Comparison of ENCODE assay signal across 26 cellular contexts in genomic region chr18:29436459-29436858, GRCh38.
DNase-seq lines count a peak whose midpoint lies in the region; ATAC-seq and TF ChIP-seq lines count a peak whose summit lies in the region.
"Had no signal": no experiment of that assay in that cellular context is flagged by ENCODE, and none has a peak within 500 bp of the region (broad histone marks: within the 10 kb centered on the region; RNA-seq: fewer than 3 reads in every experiment).

No MANE protein-coding gene starts in this region.

- H3K27me3 ChIP-seq in GM23338 (ENCODE audit: insufficient read depth) (no peaks in the 10 kb centered on the region), MM.1S (replicated peaks; ENCODE audit: insufficient read depth, low read length) (no peaks in the 10 kb centered on the region), mesendoderm (ENCODE audit: insufficient read depth, low read length, poor library complexity) (no peaks in the 10 kb centered on the region)
- H3K27me3 ChIP-seq: upper lobe of right lung had no signal

- no peak overlapping the region for H4K5ac ChIP-seq in mesendoderm (ENCODE audit: low read length)

- H3K4me1 Mint-ChIP-seq in GM23338 (no peaks in the 10 kb centered on the region; the same call in 2 of the 3 replicates), chondrocyte (ENCODE audit: low read depth) (peaks cover 3% of the 10 kb centered on the region)
- H3K4me1 Mint-ChIP-seq in effector memory CD8-positive, alpha-beta T cell (ENCODE audit: low read depth in 2 of 2), result no peaks in the 10 kb centered on the region
- H3K4me1 Mint-ChIP-seq: activated naive CD8-positive, alpha-beta T cell treated with anti-CD3 and anti-CD28 coated beads for 36 hours; CD4-positive, CD25-positive, alpha-beta regulatory T cell; T-helper 17 cell had no signal

- DNase-seq in GM23338 (ENCODE audit: low spot score) (peak; percentile 15), MM.1S (no peak), chondrocyte (ENCODE audit: low spot score) (no peak), mesendoderm (peak; percentile 16), T-helper 1 cell (no peak), coronary artery (ENCODE audit: low spot score) (no peak)
- no peak for DNase-seq in effector memory CD8-positive, alpha-beta T cell
- DNase-seq: activated CD4-positive, alpha-beta T cell treated with anti-CD3 and anti-CD28 coated beads for 1 hour; activated CD8-positive, alpha-beta T cell treated with anti-CD3 and anti-CD28 coated beads, Interleukin-2, amount 10 ng/mL, durations not matched to agents 7 days and 5 days; activated naive CD8-positive, alpha-beta T cell treated with anti-CD3 and anti-CD28 coated beads for 36 hours; aorta; CD4-positive, CD25-positive, alpha-beta regulatory T cell; central memory CD4-positive, alpha-beta T cell; head of caudate nucleus; kidney glomerular epithelial cell; NCI-H1048; NCI-H187; NCI-H526 treated with DMSO at 0.1 percent for 48 hours; SK-N-SH; stimulated activated CD4-positive, alpha-beta T cell treated with anti-CD3 and anti-CD28 coated beads, Interleukin-12 subunit alpha, Interleukin-12 subunit beta, amount 100 ng/mL, for 4 hours; stimulated activated CD4-positive, alpha-beta T cell treated with anti-CD3 and anti-CD28 coated beads, Interleukin-4, amount 100 ng/mL, for 1 hour; substantia nigra; T-helper 17 cell; upper lobe of right lung had no signal

- no peak for ATAC-seq in GM23338
- ATAC-seq in effector memory CD8-positive, alpha-beta T cell (replicated peaks), result no peak
- ATAC-seq: activated CD8-positive, alpha-beta T cell treated with anti-CD3 and anti-CD28 coated beads, Interleukin-2, amount 10 ng/mL, durations not matched to agents 7 days and 5 days; sciatic nerve; T-helper 17 cell; upper lobe of right lung had no signal

- no CpG with 5 or more reads among the region's 2 CpGs for WGBS in mesendoderm (ENCODE audit: extremely low coverage, insufficient coverage, low lambda C conversion rate)

- H2AK5ac ChIP-seq in mesendoderm (ENCODE audit: low read length), result no peak overlapping the region

- no peak overlapping the region for H2BK5ac ChIP-seq in mesendoderm (ENCODE audit: low read length)

- H4K20me1 ChIP-seq in GM23338 (replicated peaks; ENCODE audit: insufficient read depth), result no peaks in the 10 kb centered on the region
- H4K20me1 ChIP-seq in MM.1S (ENCODE audit: insufficient read depth, low read length), result no peaks in the 10 kb centered on the region

- no peaks in the 10 kb centered on the region for H3K9me3 ChIP-seq in MM.1S (replicated peaks; ENCODE audit: insufficient read depth, low read length)
- H3K9me3 ChIP-seq: SK-N-SH, upper lobe of right lung had no signal

- H2BK15ac ChIP-seq in mesendoderm (replicated peaks; ENCODE audit: low read depth), result no peak overlapping the region

- H3K9me3 Mint-ChIP-seq in GM23338 (peaks cover 12% of the 10 kb centered on the region), chondrocyte (ENCODE audit: low read depth) (peaks cover 11% of the 10 kb centered on the region)
- peaks cover 9 to 21% of the 10 kb centered on the region in 2 donors for H3K9me3 Mint-ChIP-seq in effector memory CD8-positive, alpha-beta T cell

- H3K4ac ChIP-seq in mesendoderm (ENCODE audit: low read depth, low read length), result no peak overlapping the region

- peak; percentile 32 to 38; a peak in 3 of 4 replicates for TF ChIP-seq CTCF in GM23338 (conservative IDR thresholded peaks at IDR 0.05; ENCODE audit: low read depth in 2 of 2)
- 0 out of 2 replicates have a peak, but pooled peaks have one; percentile 8 for TF ChIP-seq CTCF in MM.1S (IDR thresholded peaks at IDR 0.05; ENCODE audit: low read length)
- peak; percentile 30 for TF ChIP-seq CTCF in chondrocyte (IDR thresholded peaks at IDR 0.05)
- no peak for TF ChIP-seq CTCF in coronary artery (IDR thresholded peaks at IDR 0.05)

- H2AFZ ChIP-seq in GM23338 (no peak overlapping the region), MM.1S (ENCODE audit: low read length) (no peak overlapping the region)

- H3K9me2 ChIP-seq in GM23338 (ENCODE audit: insufficient read depth), result no peaks in the 10 kb centered on the region
- H3K9me2 ChIP-seq in MM.1S (replicated peaks; ENCODE audit: insufficient read depth, low read length), result no peaks in the 10 kb centered on the region
- H3K9me2 ChIP-seq: SK-N-SH had no signal

- H3K36me3 Mint-ChIP-seq in GM23338 (ENCODE audit: low read depth) (peaks cover 7% of the 10 kb centered on the region; the same call in 2 of the 3 replicates), chondrocyte (ENCODE audit: low read depth) (no peaks in the 10 kb centered on the region)
- no peaks in the 10 kb centered on the region for H3K36me3 Mint-ChIP-seq in effector memory CD8-positive, alpha-beta T cell (ENCODE audit: insufficient read depth)
- H3K36me3 Mint-ChIP-seq: activated naive CD8-positive, alpha-beta T cell treated with anti-CD3 and anti-CD28 coated beads for 36 hours; CD4-positive, CD25-positive, alpha-beta regulatory T cell had no signal

- H3K4me3 Mint-ChIP-seq in GM23338 (no peak overlapping the region), chondrocyte (ENCODE audit: unreplicated experiment) (no peak overlapping the region)
- H3K4me3 Mint-ChIP-seq in effector memory CD8-positive, alpha-beta T cell, result no peak overlapping the region
- H3K4me3 Mint-ChIP-seq: activated CD8-positive, alpha-beta T cell treated with anti-CD3 and anti-CD28 coated beads, Interleukin-2, amount 10 ng/mL, durations not matched to agents 7 days and 5 days; activated naive CD8-positive, alpha-beta T cell treated with anti-CD3 and anti-CD28 coated beads for 36 hours; CD4-positive, CD25-positive, alpha-beta regulatory T cell; T-helper 17 cell had no signal

- H3K9ac ChIP-seq in MM.1S (ENCODE audit: low read length) (no peak overlapping the region), mesendoderm (ENCODE audit: low read length) (no peak overlapping the region)
- H3K9ac ChIP-seq: SK-N-SH had no signal

- H2BK120ac ChIP-seq in mesendoderm (ENCODE audit: low read depth, low read length), result no peak overlapping the region

- no peak overlapping the region for H3K23ac ChIP-seq in mesendoderm (ENCODE audit: low read length)

- H3F3A ChIP-seq in GM23338 (replicated peaks; ENCODE audit: low read depth) (no peaks in the 10 kb centered on the region), MM.1S (ENCODE audit: insufficient read depth, low read length) (no peaks in the 10 kb centered on the region)

- peaks cover 1% of the 10 kb centered on the region for H3K27me3 Mint-ChIP-seq in GM23338 (ENCODE audit: insufficient read depth, low read depth, poor library complexity)
- peaks cover 10% of the 10 kb centered on the region for H3K27me3 Mint-ChIP-seq in chondrocyte (ENCODE audit: low read depth)
- H3K27me3 Mint-ChIP-seq in effector memory CD8-positive, alpha-beta T cell, result no peaks in the 10 kb centered on the region
- H3K27me3 Mint-ChIP-seq: activated naive CD8-positive, alpha-beta T cell treated with anti-CD3 and anti-CD28 coated beads for 36 hours; CD4-positive, CD25-positive, alpha-beta regulatory T cell; T-helper 17 cell had no signal

- H3K56ac ChIP-seq in mesendoderm (ENCODE audit: low read length), result no peak overlapping the region

- H3K4me1 ChIP-seq in GM23338 (ENCODE audit: insufficient read depth) (no peaks in the 10 kb centered on the region), MM.1S (ENCODE audit: low read length) (no peaks in the 10 kb centered on the region), mesendoderm (ENCODE audit: control insufficient read depth, low read depth, low read length) (no peaks in the 10 kb centered on the region)
- H3K4me1 ChIP-seq: upper lobe of right lung had no signal

- no peak overlapping the region for H3K18ac ChIP-seq in mesendoderm (ENCODE audit: low read length)

- H3K27ac ChIP-seq in GM23338 (ENCODE audit: low read depth) (no peak overlapping the region), MM.1S (ENCODE audit: low read length) (no peak overlapping the region), mesendoderm (ENCODE audit: low read depth, low read length) (no peak overlapping the region), coronary artery (no peak overlapping the region)
- H3K27ac ChIP-seq: upper lobe of right lung had no signal

- H3K4me2 ChIP-seq in GM23338 (no peak overlapping the region), MM.1S (ENCODE audit: low read depth, low read length) (no peak overlapping the region), mesendoderm (ENCODE audit: low read length) (no peak overlapping the region)
- H3K4me2 ChIP-seq: SK-N-SH had no signal

- no peaks in the 10 kb centered on the region for H3K79me2 ChIP-seq in GM23338 (replicated peaks; ENCODE audit: insufficient read depth)
- H3K79me2 ChIP-seq in MM.1S (ENCODE audit: low read length), result no peaks in the 10 kb centered on the region
- H3K79me2 ChIP-seq in mesendoderm (ENCODE audit: control insufficient read depth, insufficient read depth, low read length), result no peaks in the 10 kb centered on the region

- no peak overlapping the region for H3K27ac Mint-ChIP-seq in GM23338
- no peak overlapping the region for H3K27ac Mint-ChIP-seq in chondrocyte (ENCODE audit: unreplicated experiment)
- H3K27ac Mint-ChIP-seq in effector memory CD8-positive, alpha-beta T cell, result no peak overlapping the region
- H3K27ac Mint-ChIP-seq: activated CD8-positive, alpha-beta T cell treated with anti-CD3 and anti-CD28 coated beads, Interleukin-2, amount 10 ng/mL, durations not matched to agents 7 days and 5 days; activated naive CD8-positive, alpha-beta T cell treated with anti-CD3 and anti-CD28 coated beads for 36 hours; CD4-positive, CD25-positive, alpha-beta regulatory T cell; T-helper 17 cell had no signal

- no peaks in the 10 kb centered on the region for H3K79me1 ChIP-seq in mesendoderm (ENCODE audit: low read length)

- H3K36me3 ChIP-seq in GM23338 (ENCODE audit: insufficient read depth) (no peaks in the 10 kb centered on the region), MM.1S (replicated peaks; ENCODE audit: insufficient read depth, low read length) (no peaks in the 10 kb centered on the region), mesendoderm (ENCODE audit: control insufficient read depth, insufficient read depth, low read length) (no peaks in the 10 kb centered on the region)
- H3K36me3 ChIP-seq: upper lobe of right lung had no signal

- H4K8ac ChIP-seq in mesendoderm (ENCODE audit: low read depth, low read length), result no peak overlapping the region

- no peak overlapping the region for H3K4me3 ChIP-seq in GM23338
- no peak overlapping the region for H3K4me3 ChIP-seq in MM.1S (ENCODE audit: low read length)
- no peak overlapping the region for H3K4me3 ChIP-seq in mesendoderm (ENCODE audit: low read length)
- H3K4me3 ChIP-seq in coronary artery, result no peak overlapping the region
- H3K4me3 ChIP-seq: lung, upper lobe of right lung had no signal

TF ChIP-seq in GM23338, 12 proteins besides CTCF, POLR2A, EP300 and RAD21 (continues in another document):
- TF ChIP-seq JUNB (IDR thresholded peaks at IDR 0.05; ENCODE audit: unreplicated experiment), result no peak
- TF ChIP-seq ZNF114 (CRISPR knock-in tag; IDR thresholded peaks at IDR 0.05), result no peak
- no peak for TF ChIP-seq POLR2AphosphoS5 (IDR thresholded peaks at IDR 0.05; ENCODE audit: low read depth)
- TF ChIP-seq EZH2phosphoT487 (IDR thresholded peaks at IDR 0.05; ENCODE audit: unreplicated experiment), result no peak
- no peak for TF ChIP-seq EZH2 (IDR thresholded peaks at IDR 0.05; ENCODE audit: low read depth, unreplicated experiment)

Comparison
In these comparisons a context has a peak if more than half of its experiments do, and no peak if none do; other contexts are left out.
1. DNase-seq: peak in GM23338 (single experiment) and mesendoderm (single experiment); none in MM.1S (single experiment), chondrocyte (single experiment), effector memory CD8-positive, alpha-beta T cell (0 of 3), T-helper 1 cell (0 of 5) and coronary artery (single experiment).